In the genomic region with DNA sequence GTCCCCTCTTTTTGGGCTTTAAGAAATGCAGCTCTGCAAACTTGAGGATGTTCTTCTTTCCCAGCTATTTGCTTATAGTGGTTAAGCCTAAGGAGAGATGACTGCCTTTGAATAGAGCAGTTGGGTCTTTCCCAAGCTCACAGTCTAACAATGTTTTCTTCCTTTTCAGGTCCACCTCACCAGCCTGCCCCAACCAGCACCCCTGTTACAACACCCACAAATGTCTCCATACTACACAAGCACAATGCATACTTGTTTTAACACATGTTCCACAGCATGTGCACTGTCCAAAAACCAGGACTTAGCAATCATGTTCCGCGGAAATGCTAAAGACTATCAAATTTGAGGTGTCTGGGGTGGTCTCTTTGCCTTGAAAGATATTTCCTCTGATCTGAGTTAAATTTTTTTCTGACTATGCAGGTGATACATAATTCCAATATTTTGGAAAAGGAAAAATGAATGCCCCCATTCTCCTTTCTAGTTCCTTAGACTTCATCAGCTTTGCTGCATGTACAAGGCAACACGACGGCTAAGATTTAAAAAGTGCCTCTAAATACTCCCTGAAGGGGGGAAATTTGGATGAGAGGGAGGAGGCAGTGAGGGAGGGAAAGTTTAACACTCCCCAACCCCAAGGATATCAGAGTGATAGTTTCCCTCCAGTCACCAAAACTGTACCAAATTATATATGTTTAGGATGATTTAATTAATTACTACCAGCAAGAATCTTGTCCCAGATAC, we compare ENCODE assay signal across 11 cellular contexts. TPM values are rescaled to one million over a fixed set of nuclear protein-coding genes. Genes with fewer than 3 reads are reported as not detected.
"Had no signal": no experiment of that assay in that cellular context is flagged by ENCODE, and none has a peak within 500 bp of the region (broad histone marks: within the 10 kb centered on the region; RNA-seq: fewer than 3 reads in every experiment).

No MANE protein-coding gene starts in this region.

- H3K4me3 ChIP-seq: GM23248, HAP-1 had no signal

- H3K9me3 ChIP-seq: HAP-1 had no signal

- H3K36me3 ChIP-seq: HAP-1 had no signal

- FAIRE-seq: HepG2 had no signal

- H3K9me3 Mint-ChIP-seq: HFFc6 had no signal

- H3K4me3 Mint-ChIP-seq: HFFc6, IgD-negative memory B cell had no signal

- ATAC-seq: HCT116, HepG2 had no signal

- H3K9ac ChIP-seq: GM23248 had no signal

- H3K27ac Mint-ChIP-seq: HFFc6 had no signal

- DNase-seq: GM23248, H7, HFFc6, KBM-7 had no signal

- H3K27ac ChIP-seq: GM23248, HL-60 had no signal

- H2AFZ ChIP-seq: GM23248 had no signal

- H3K36me3 Mint-ChIP-seq: IgD-negative memory B cell had no signal

RNA-seq across cellular contexts. Expression of a gene that starts 6.6 kb away (rescaled TPM):
- total RNA-seq: GM23248, H7, HFFc6 had no signal
- polyA plus RNA-seq: GM23248, HepG2, IgD-negative memory B cell had no signal

RNA-seq across cellular contexts. Expression of a gene that starts 22.7 kb away (rescaled TPM):
- total RNA-seq: GM23248, H4, H7, HepG2, HFFc6, HT1080 had no signal
- polyA plus RNA-seq: GM23248, HepG2, IgD-negative memory B cell had no signal

RNA-seq across cellular contexts. Expression of a gene that starts 40.9 kb away (rescaled TPM):
- total RNA-seq: GM23248, H7, HepG2, HT1080 had no signal
- polyA plus RNA-seq: GM23248, HepG2, IgD-negative memory B cell had no signal

RNA-seq across cellular contexts. Expression of a gene that starts 42.7 kb away (rescaled TPM):
- total RNA-seq: GM23248, H7, HepG2 had no signal
- polyA plus RNA-seq: GM23248, HepG2, IgD-negative memory B cell had no signal

RNA-seq across cellular contexts. Expression of a gene that starts 52.9 kb away (rescaled TPM):
- total RNA-seq: GM23248, H7, HepG2 had no signal
- polyA plus RNA-seq: GM23248, HepG2, IgD-negative memory B cell had no signal
